2 cellular contexts compared by ENCODE assay signal in genomic region chr3:111932962-111933361, GRCh38.
A peak's percentile ranks its signal among the peaks of the same experiment; 100 is the strongest.
TF ChIP-seq lines count a peak whose summit lies in the region.

No MANE protein-coding gene starts in this region.

TF ChIP-seq in HCT116, 20 proteins besides CTCF, POLR2A, EP300 and RAD21:
- TF ChIP-seq TCF7L2 (IDR thresholded peaks at IDR 0.05; ENCODE audit: borderline replicate concordance, extremely low read depth, insufficient read depth, insufficient read length) = peak; percentile 92
- no peak for TF ChIP-seq SRF (IDR thresholded peaks at IDR 0.05; ENCODE audit: low read depth)
- TF ChIP-seq SIN3A (IDR thresholded peaks at IDR 0.05; ENCODE audit: low read depth) = no peak
- TF ChIP-seq ATF3 (IDR thresholded peaks at IDR 0.05) = no peak
- 0 out of 2 replicates have a peak, but pooled peaks have one; percentile 25 for TF ChIP-seq POLR2AphosphoS5 (IDR thresholded peaks at IDR 0.05; ENCODE audit: low read depth, low read length)
- no peak for TF ChIP-seq YY1 (IDR thresholded peaks at IDR 0.05; ENCODE audit: extremely low read depth, insufficient replicate concordance, low read depth, low read length)
- TF ChIP-seq EZH2 (IDR thresholded peaks at IDR 0.05) = no peak
- 0 out of 2 replicates have a peak, but pooled peaks have one; percentile 9 for TF ChIP-seq CEBPB (IDR thresholded peaks at IDR 0.05; ENCODE audit: low read depth)
- no peak for TF ChIP-seq CBX3 (IDR thresholded peaks at IDR 0.05; ENCODE audit: low read depth)
- TF ChIP-seq EZH2phosphoT487 (IDR thresholded peaks at IDR 0.05; ENCODE audit: borderline replicate concordance) = no peak
- 0 out of 2 replicates have a peak, but pooled peaks have one; percentile 39 for TF ChIP-seq JUND (IDR thresholded peaks at IDR 0.05)
- peak; percentile 7; the same call in 1 of the 2 replicates for TF ChIP-seq ELF1 (IDR thresholded peaks at IDR 0.05; ENCODE audit: borderline replicate concordance, low read depth)
- peak; percentile 58; the same call in 1 of the 2 replicates for TF ChIP-seq SP1 (IDR thresholded peaks at IDR 0.05; ENCODE audit: low read depth)
- no peak for TF ChIP-seq ZFX (IDR thresholded peaks at IDR 0.05)
- no peak for TF ChIP-seq FOSL1 (IDR thresholded peaks at IDR 0.05; ENCODE audit: low read depth)
- TF ChIP-seq ZBTB33 (IDR thresholded peaks at IDR 0.05; ENCODE audit: extremely low read depth, insufficient replicate concordance, low read length) = no peak
- TF ChIP-seq MAX (IDR thresholded peaks at IDR 0.05) = no peak
- no peak for TF ChIP-seq REST (IDR thresholded peaks at IDR 0.05; ENCODE audit: low read depth)
- TF ChIP-seq EGR1 (IDR thresholded peaks at IDR 0.05; ENCODE audit: low read depth) = no peak
- TF ChIP-seq ZNF274 (IDR thresholded peaks at IDR 0.05; ENCODE audit: low read depth, low read length) = no peak

TF ChIP-seq in IMR-90, 13 proteins besides CTCF, POLR2A, EP300 and RAD21:
- TF ChIP-seq MXI1 (IDR thresholded peaks at IDR 0.05; ENCODE audit: borderline replicate concordance, low read depth, low read length) (no peak), CHD1 (IDR thresholded peaks at IDR 0.05; ENCODE audit: low read depth, low read length) (no peak), MAZ (IDR thresholded peaks at IDR 0.05; ENCODE audit: borderline replicate concordance, low read depth, low read length) (no peak), SMC3 (IDR thresholded peaks at IDR 0.05; ENCODE audit: low read depth, low read length) (no peak), FOS (IDR thresholded peaks at IDR 0.05; ENCODE audit: low read depth, low read length) (no peak), RFX5 (IDR thresholded peaks at IDR 0.05; ENCODE audit: low read depth, low read length) (no peak), USF2 (IDR thresholded peaks at IDR 0.05; ENCODE audit: low read depth, low read length) (no peak), ELK1 (IDR thresholded peaks at IDR 0.05; ENCODE audit: borderline replicate concordance, low read depth, low read length) (no peak), NFE2L2 (IDR thresholded peaks at IDR 0.05; ENCODE audit: low read depth, low read length) (no peak), CEBPB (IDR thresholded peaks at IDR 0.05; ENCODE audit: low read depth, low read length) (no peak), BHLHE40 (IDR thresholded peaks at IDR 0.05; ENCODE audit: low read depth, low read length) (no peak), RCOR1 (IDR thresholded peaks at IDR 0.05; ENCODE audit: insufficient replicate concordance, low read length) (no peak), MAFK (IDR thresholded peaks at IDR 0.05; ENCODE audit: low read depth, low read length) (no peak)
